Comparison of ENCODE assay signal across 8 cellular contexts in the genomic region with DNA sequence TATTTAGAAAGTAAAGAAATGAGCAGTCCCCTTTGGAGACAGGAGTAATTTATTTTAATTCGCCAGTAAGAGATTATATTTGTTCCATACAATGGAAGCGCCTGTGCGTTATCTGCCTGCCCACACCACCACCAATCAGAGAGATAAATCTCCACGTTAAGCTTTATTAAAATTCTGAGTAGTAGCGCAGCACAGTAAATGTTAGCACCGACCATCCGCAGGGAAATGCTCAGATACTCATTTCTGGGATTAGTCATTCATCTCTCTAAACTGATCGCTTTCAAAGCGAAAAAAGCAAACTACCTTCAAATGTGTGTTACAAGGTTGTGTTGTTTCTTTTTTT. TPM values are rescaled to one million over a fixed set of nuclear protein-coding genes. Genes with fewer than 3 reads are reported as not detected.
DNase-seq lines count a peak whose midpoint lies in the region; ATAC-seq and TF ChIP-seq lines count a peak whose summit lies in the region.

No MANE protein-coding gene starts in this region.

- peaks cover 56% of the 10 kb centered on the region for H3K36me3 Mint-ChIP-seq in MCF 10A (ENCODE audit: insufficient read depth, unreplicated experiment)

- H3K23ac ChIP-seq in mesendoderm (ENCODE audit: low read length), result no peak overlapping the region

- CTCF ChIA-PET in MCF 10A (lab: Yijun Ruan, JAX), result interaction anchor here (0.6 to 1.5 kb wide), 8 partner anchors 25 to 812 kb away, joined by 3 to 5 read pairs (median 3); no protein-coding TSS in a partner anchor

- H3K4me1 Mint-ChIP-seq in MCF 10A (ENCODE audit: insufficient read depth, unreplicated experiment), result peaks cover 27% of the 10 kb centered on the region

- no CpG with 5 or more reads among the region's 9 CpGs for WGBS in mesendoderm (ENCODE audit: extremely low coverage, insufficient coverage, low lambda C conversion rate)

- H3K9ac ChIP-seq in ES-I3 (ENCODE audit: low read depth, low read length), result peak overlapping the region; percentile 86
- peak overlapping the region; percentile 88 for H3K9ac ChIP-seq in mesendoderm (ENCODE audit: low read length)

- ATAC-seq in HG03175 (IDR thresholded peaks at IDR 0.05; ENCODE audit: unreplicated experiment) (no peak), GM19351 (IDR thresholded peaks at IDR 0.05; ENCODE audit: unreplicated experiment) (no peak), GM21515 (IDR thresholded peaks at IDR 0.05; ENCODE audit: unreplicated experiment) (no peak), GM21619 (IDR thresholded peaks at IDR 0.05; ENCODE audit: unreplicated experiment) (no peak)

- peak overlapping the region; percentile 94 for H3K18ac ChIP-seq in mesendoderm (ENCODE audit: low read length)

- H2BK5ac ChIP-seq in mesendoderm (ENCODE audit: low read length), result no peak overlapping the region

- H3K9me3 ChIP-seq in ES-I3 (ENCODE audit: control insufficient read depth, insufficient read depth, low read length), result no peaks in the 10 kb centered on the region

- peak overlapping the region; percentile 92 for H3K56ac ChIP-seq in mesendoderm (ENCODE audit: low read length)

- no peak overlapping the region for H2BK15ac ChIP-seq in mesendoderm (replicated peaks; ENCODE audit: low read depth)

- peak overlapping the region; percentile 97 for H3K4me3 Mint-ChIP-seq in MCF 10A (ENCODE audit: unreplicated experiment)

- TF ChIP-seq CTCF in MCF 10A (IDR thresholded peaks at IDR 0.05; ENCODE audit: unreplicated experiment), result no peak

- no peak overlapping the region for H4K5ac ChIP-seq in mesendoderm (ENCODE audit: low read length)

- H3K79me2 ChIP-seq in mesendoderm (ENCODE audit: control insufficient read depth, insufficient read depth, low read length), result peaks cover 46% of the 10 kb centered on the region

- H3K27ac ChIP-seq in mesendoderm (ENCODE audit: low read depth, low read length), result peak overlapping the region; percentile 39

- H3K79me1 ChIP-seq in mesendoderm (ENCODE audit: low read length), result peaks cover 2% of the 10 kb centered on the region

- H3K9me3 Mint-ChIP-seq in MCF 10A (ENCODE audit: unreplicated experiment), result no peaks in the 10 kb centered on the region

- intact Hi-C loops in MCF 10A (cut with micrococcal nuclease), result loop anchor here (1.0 to 10.0 kb wide), 3 partner anchors 105 to 241 kb away; no protein-coding TSS in a partner anchor

- H3K4ac ChIP-seq in mesendoderm (ENCODE audit: low read depth, low read length), result no peak overlapping the region

- H2BK120ac ChIP-seq in mesendoderm (ENCODE audit: low read depth, low read length), result no peak overlapping the region

- H3K4me3 ChIP-seq in mesendoderm (ENCODE audit: low read length), result peak overlapping the region; percentile 84

- TSS peak; percentile 38 for BruUV-seq in MCF 10A (replicated peaks; lab: Mats Ljungman, UMichigan)

- no peaks in the 10 kb centered on the region for H3K27me3 ChIP-seq in mesendoderm (ENCODE audit: insufficient read depth, low read length, poor library complexity)

- DNase-seq in NCI-H2227 treated with DMSO at 0.1 percent for 48 hours (lab: John Stamatoyannopoulos, UW) (peak; percentile 69), MCF 10A (ENCODE audit: unreplicated experiment) (no peak), mesendoderm (no peak)

- POLR2A ChIA-PET in MCF 10A (lab: Yijun Ruan, JAX), result interaction anchor here (0.7 to 11.6 kb wide), 24 partner anchors 8 to 331 kb away, joined by 3 to 188 read pairs (median 9); no protein-coding TSS in a partner anchor

- peak overlapping the region; percentile 69 for H3K4me2 ChIP-seq in mesendoderm (ENCODE audit: low read length)

- H4K8ac ChIP-seq in mesendoderm (ENCODE audit: low read depth, low read length), result no peak overlapping the region

- H2AK5ac ChIP-seq in mesendoderm (ENCODE audit: low read length), result no peak overlapping the region

- H3K4me1 ChIP-seq in ES-I3 (ENCODE audit: insufficient read depth, low read length) (peaks cover 43% of the 10 kb centered on the region), mesendoderm (ENCODE audit: control insufficient read depth, low read depth, low read length) (peaks cover 13% of the 10 kb centered on the region)

- no peaks in the 10 kb centered on the region for H3K27me3 Mint-ChIP-seq in MCF 10A (ENCODE audit: insufficient read depth, unreplicated experiment)

- H3K27ac Mint-ChIP-seq in MCF 10A (ENCODE audit: low read depth, unreplicated experiment), result peak overlapping the region; percentile 98

- H3K36me3 ChIP-seq in ES-I3 (ENCODE audit: insufficient read depth, low read length), result no peaks in the 10 kb centered on the region
- no peaks in the 10 kb centered on the region for H3K36me3 ChIP-seq in mesendoderm (ENCODE audit: control insufficient read depth, insufficient read depth, low read length)

RNA-seq across cellular contexts. Expression of a gene that starts 1.2 kb away (rescaled TPM):
- 109 and 126 TPM in 2 replicates for total RNA-seq in MCF 10A (2022)
- polyA plus RNA-seq in mesendoderm (2013, experiment 1 of 2), result 54.1 TPM
- polyA plus RNA-seq in mesendoderm (2013, experiment 2 of 2), result 53.4 TPM
